Comparison of ENCODE assay signal across 8 cellular contexts in genomic region chr7:18866359-18867036, GRCh38.
A peak's percentile ranks its signal among the peaks of the same experiment; 100 is the strongest.
DNase-seq lines count a peak whose midpoint lies in the region; ATAC-seq lines count a peak whose summit lies in the region.

No MANE protein-coding gene starts in this region.

- H3K36me3 ChIP-seq in skeletal muscle satellite cell (ENCODE audit: insufficient read depth, low read length): no peaks in the 10 kb centered on the region

- no peaks in the 10 kb centered on the region for H3K27me3 ChIP-seq in skeletal muscle satellite cell (ENCODE audit: control insufficient read depth, insufficient read depth, low read length)

- DNase-seq in Daoy (ENCODE audit: low read depth) (peak; percentile 94), M059J (ENCODE audit: low read depth) (peak; percentile 97), epidermal melanocyte (ENCODE audit: insufficient read length, low spot score) (peak; percentile 66), islet precursor cell (no peak), HuH-7 (ENCODE audit: low spot score) (no peak), NCI-H2081 (lab: John Stamatoyannopoulos, UW) (no peak)

- no peaks in the 10 kb centered on the region for H3K9me3 ChIP-seq in skeletal muscle satellite cell (replicated peaks; ENCODE audit: low read length)

- H3K4me3 ChIP-seq in skeletal muscle satellite cell (ENCODE audit: low read length): peak overlapping the region; percentile 32

- peak; percentile 90 for ATAC-seq in GM21529 (IDR thresholded peaks at IDR 0.05; ENCODE audit: unreplicated experiment)

- H3K9ac ChIP-seq in skeletal muscle satellite cell (ENCODE audit: low read depth, low read length): peak overlapping the region; percentile 30

- H3K4me1 ChIP-seq in skeletal muscle satellite cell (ENCODE audit: control insufficient read depth, insufficient read depth, low read length): peaks cover 19% of the 10 kb centered on the region

- H3K4me2 ChIP-seq in skeletal muscle satellite cell (ENCODE audit: low read length): peak overlapping the region; percentile 35

Comparison
In these comparisons a context has a peak if more than half of its experiments do, and no peak if none do; other contexts are left out.
1. DNase-seq: peak in Daoy (single experiment), M059J (single experiment) and epidermal melanocyte (single experiment); none in islet precursor cell (single experiment), HuH-7 (single experiment) and NCI-H2081 (0 of 2).